22 cellular contexts compared by ENCODE assay signal in the genomic region with DNA sequence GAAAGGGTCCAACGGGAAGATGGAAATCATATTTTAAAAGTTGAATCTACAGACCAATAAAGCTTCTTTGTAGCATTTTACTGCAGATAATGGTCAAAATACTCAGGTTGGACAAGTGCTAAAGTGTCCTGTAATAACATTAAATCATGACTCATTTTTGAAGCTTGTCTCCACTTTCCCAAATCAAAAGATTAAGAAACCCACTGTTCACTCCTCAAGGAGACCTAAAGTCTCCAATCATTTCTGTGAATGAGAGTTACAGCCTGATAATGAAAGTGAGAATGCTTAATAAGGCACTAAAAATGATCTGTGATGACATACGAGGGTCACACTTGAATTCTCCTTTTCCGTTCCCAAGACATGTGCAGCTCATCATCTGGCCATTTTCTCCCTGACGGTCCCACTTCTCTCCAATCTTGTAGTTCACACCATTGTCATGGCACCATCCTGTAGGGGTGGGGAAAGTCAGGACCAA. TPM values are rescaled to one million over a fixed set of nuclear protein-coding genes. Genes with fewer than 3 reads are reported as not detected.
DNase-seq lines count a peak whose midpoint lies in the region; ATAC-seq, FAIRE-seq and TF ChIP-seq lines count a peak whose summit lies in the region.
"Had no signal": no experiment of that assay in that cellular context is flagged by ENCODE, and none has a peak within 500 bp of the region (broad histone marks: within the 10 kb centered on the region; RNA-seq: fewer than 3 reads in every experiment).

No MANE protein-coding gene starts in this region.

- H3K4me1 ChIP-seq in A673 (ENCODE audit: insufficient read depth, low read length, poor library complexity, severe bottlenecking) (peaks cover 5% of the 10 kb centered on the region), mammary epithelial cell (ENCODE audit: insufficient read depth, low read length) (no peaks in the 10 kb centered on the region)
- H3K4me1 ChIP-seq: A549, colonic mucosa, gastrocnemius medialis, SJCRH30, uterus had no signal

- H3K27me3 ChIP-seq in A673 (replicated peaks; ENCODE audit: insufficient read depth, low read depth, low read length, poor library complexity) (no peaks in the 10 kb centered on the region), mammary epithelial cell (ENCODE audit: insufficient read depth, low read length) (no peaks in the 10 kb centered on the region)
- H3K27me3 ChIP-seq: colonic mucosa, gastrocnemius medialis, SJCRH30, uterus had no signal

- 94% methylated on average over 4 of the region's 4 CpGs for WGBS in mammary epithelial cell (ENCODE audit: low coverage, missing lambda C conversion rate)

- H3K27ac ChIP-seq in A673 (ENCODE audit: low read depth, low read length, poor library complexity, severe bottlenecking), result peak overlapping the region; percentile 4
- H3K27ac ChIP-seq in mammary epithelial cell (ENCODE audit: insufficient read depth, low read depth, low read length), result no peak overlapping the region
- H3K27ac ChIP-seq: A549, colonic mucosa, gastrocnemius medialis, SJCRH30, uterus had no signal

- BruUV-seq in A673 (replicated peaks; lab: Mats Ljungman, UMichigan) (no TSS peak), mammary epithelial cell (replicated peaks; lab: Mats Ljungman, UMichigan) (no TSS peak)

- no peak overlapping the region for H2AFZ ChIP-seq in mammary epithelial cell (ENCODE audit: low read depth, low read length)

- CTCF ChIA-PET in A673 (lab: Charles Lee), result no interaction called here
- CTCF ChIA-PET in mammary epithelial cell (lab: Charles Lee; ENCODE audit: low non-redundant PET), result no interaction called here

- intact Hi-C loops in A673 (cut with micrococcal nuclease; ENCODE audit: unreplicated experiment) (no loop called here), mammary epithelial cell (cut with micrococcal nuclease) (no loop called here)

- H3K36me3 ChIP-seq in A673 (ENCODE audit: insufficient read depth, low read length, poor library complexity, severe bottlenecking) (peaks cover 99% of the 10 kb centered on the region), mammary epithelial cell (ENCODE audit: insufficient read depth, low read length) (peaks cover 82% of the 10 kb centered on the region)
- H3K36me3 ChIP-seq: colonic mucosa, uterus had no signal

- DNase-seq in A673 (ENCODE audit: low spot score) (peak; percentile 26), GM19239 (ENCODE audit: insufficient read length, low spot score) (peak; percentile 6), mammary epithelial cell (peak; percentile 11), globus pallidus (ENCODE audit: low spot score) (no peak), cerebellum (ENCODE audit: low spot score) (no peak)
- no peak for DNase-seq in activated effector memory CD4-positive, alpha-beta T cell treated with anti-CD3 and anti-CD28 coated beads, Interleukin-2, amount 50 U/mL, for 16 hours
- DNase-seq: activated CD4-positive, alpha-beta T cell treated with anti-CD3 and anti-CD28 coated beads for 1 hour; anterior cingulate cortex; CD4-positive, alpha-beta T cell; colonic mucosa; gastrocnemius medialis; KG1; NCI-H1105; NCI-H69; PC-3; SJCRH30; T-helper 9 cell; uterus had no signal

- dilution Hi-C loops in mammary epithelial cell (cut with HindIII; ENCODE audit: low sequenced_read_pairs), result no loop called here

- peaks cover 2% of the 10 kb centered on the region for H3K79me2 ChIP-seq in mammary epithelial cell (ENCODE audit: insufficient read depth, low read length)

- peak; percentile 72 for FAIRE-seq in GM19239 (lab: Jason Lieb, UNC)
- FAIRE-seq: A549 had no signal

- no peak overlapping the region for H3K4me2 ChIP-seq in mammary epithelial cell (ENCODE audit: insufficient read depth, low read depth, low read length)
- H3K4me2 ChIP-seq: A549 had no signal

- in situ Hi-C loops in mammary epithelial cell (cut with MboI; ENCODE audit: low sequenced_read_pairs in 2 of 2), result no loop called here

- no peak overlapping the region for H3K9ac ChIP-seq in mammary epithelial cell (ENCODE audit: insufficient read depth, low read length)

- POLR2A ChIA-PET in A673 (lab: Charles Lee; ENCODE audit: low non-redundant PET), result interaction anchor here (0.6 to 0.7 kb wide), 2 partner anchors 29 to 120 kb away, joined by 3 to 4 read pairs; no protein-coding TSS in a partner anchor

- no peak for TF ChIP-seq CTCF in A673 (conservative IDR thresholded peaks at IDR 0.05; ENCODE audit: low read depth, low read length)
- TF ChIP-seq CTCF in mammary epithelial cell (conservative IDR thresholded peaks at IDR 0.05 in 1 of 2, IDR thresholded peaks at IDR 0.05 in 1 of 2; ENCODE audit: extremely low read depth in 1 of 2, insufficient read depth in 1 of 2, low read depth in 1 of 2, low read length in 2 of 2), result no peak

- ATAC-seq in HG02798 (IDR thresholded peaks at IDR 0.05; ENCODE audit: poor library complexity, unreplicated experiment), result peak; percentile 44
- ATAC-seq in GM18858 (IDR thresholded peaks at IDR 0.05; ENCODE audit: unreplicated experiment), result no peak
- ATAC-seq: A549, gastrocnemius medialis, left lobe of liver, PC-3 had no signal

- H4K20me1 ChIP-seq in mammary epithelial cell (ENCODE audit: insufficient read depth, low read length), result peaks cover 2% of the 10 kb centered on the region

- no peak overlapping the region for H3K4me3 ChIP-seq in A673 (ENCODE audit: low read depth, low read length, poor library complexity, severe bottlenecking)
- H3K4me3 ChIP-seq in mammary epithelial cell (replicated peaks in 1 of 3; ENCODE audit: insufficient read depth in 1 of 3, low read depth in 2 of 3, low read length in 3 of 3), result no peak overlapping the region
- H3K4me3 ChIP-seq: A549, colonic mucosa, gastrocnemius medialis, SJCRH30, uterus had no signal

- H3K9me3 ChIP-seq in A673 (ENCODE audit: low read depth, low read length, poor library complexity, severe bottlenecking) (no peaks in the 10 kb centered on the region), mammary epithelial cell (replicated peaks; ENCODE audit: insufficient read depth, low read length) (no peaks in the 10 kb centered on the region)
- H3K9me3 ChIP-seq: A549, colonic mucosa, gastrocnemius medialis, SJCRH30, uterus had no signal

RNA-seq across cellular contexts. Expression of gene ATIC, which starts 53.4 kb away (rescaled TPM):
- total RNA-seq in A673 (2021) (328 and 333 TPM in 2 replicates), mammary epithelial cell (100 to 1,000 TPM in 1 of 2 donors, 10 to 100 TPM in 1; 22.8 to 150 TPM), cerebellum (21.1 TPM)
- polyA plus RNA-seq in mammary epithelial cell, result 139 TPM
- polyA minus RNA-seq in mammary epithelial cell, result 364 TPM

Comparison
In these comparisons a context has a peak if more than half of its experiments do, and no peak if none do; other contexts are left out.
1. DNase-seq: peak in A673 (single experiment), GM19239 (single experiment) and mammary epithelial cell (single experiment); none in activated effector memory CD4-positive, alpha-beta T cell treated with anti-CD3 and anti-CD28 coated beads, Interleukin-2, amount 50 U/mL, for 16 hours (single experiment), globus pallidus (single experiment) and cerebellum (single experiment).